ENCODE assay signal across 8 cellular contexts in the genomic region with DNA sequence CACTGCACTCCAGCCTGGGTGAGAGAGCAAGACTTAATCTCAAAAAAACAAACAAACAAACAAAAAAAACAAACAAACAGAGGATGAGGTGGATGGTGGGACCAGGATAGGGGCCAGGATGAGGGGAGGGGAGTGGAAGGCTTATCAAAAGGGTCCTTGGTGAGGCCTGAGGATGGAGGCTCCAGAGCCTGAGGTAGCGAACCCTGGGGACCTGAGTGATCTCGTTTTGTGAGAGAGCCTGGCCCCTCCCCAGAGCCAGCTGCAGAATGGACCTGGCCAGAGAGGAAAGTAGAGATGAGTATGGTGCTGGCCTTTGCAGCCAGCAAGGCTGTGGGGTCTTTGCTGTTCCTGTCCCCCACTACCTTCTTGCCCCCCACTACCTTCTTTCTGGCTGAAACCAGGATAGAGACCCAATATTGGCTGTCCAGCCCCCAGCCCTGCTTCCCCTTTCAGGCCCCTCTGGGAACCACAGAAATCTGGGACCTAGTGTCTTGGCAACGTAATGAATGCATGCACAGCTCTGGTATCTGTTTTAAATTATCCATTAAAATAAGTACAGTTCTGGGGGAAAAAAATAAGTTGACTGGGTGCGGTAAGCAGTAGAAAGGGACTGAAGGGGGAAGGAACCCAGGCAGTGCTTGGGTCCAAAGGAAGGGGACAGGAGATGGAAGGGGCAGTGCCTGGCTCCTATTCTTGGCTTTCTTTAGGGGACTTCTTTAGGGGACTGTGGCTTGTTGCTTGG. TPM values are rescaled to one million over a fixed set of nuclear protein-coding genes. Genes with fewer than 3 reads are reported as not detected.
A peak's percentile ranks its signal among the peaks of the same experiment; 100 is the strongest.
DNase-seq lines count a peak whose midpoint lies in the region; ATAC-seq, FAIRE-seq and TF ChIP-seq lines count a peak whose summit lies in the region.

No MANE protein-coding gene starts in this region.

- CTCF ChIA-PET in HCT116 (lab: Charles Lee) = interaction anchor here (0.6 to 5.5 kb wide), 11 partner anchors 10 to 176 kb away, joined by 3 to 22 read pairs (median 5); no protein-coding TSS in a partner anchor

- H3K36me3 ChIP-seq in HCT116 (ENCODE audit: control insufficient read depth in 1 of 2, insufficient read depth in 2 of 2, low read length in 2 of 2) (peaks cover 0 to 6% of the 10 kb centered on the region in 2 experiments; a peak in 1 of 4 replicates), iPS-20b (ENCODE audit: insufficient read depth, low read depth, low read length) (no peaks in the 10 kb centered on the region)

- TF ChIP-seq CTCF in HCT116 (IDR thresholded peaks at IDR 0.05 in 2 of 3, conservative IDR thresholded peaks at IDR 0.05 in 1 of 3; ENCODE audit: borderline replicate concordance in 1 of 3, insufficient read depth in 1 of 3, low read depth in 2 of 3, low read length in 2 of 3) = no peak

- H3K79me2 ChIP-seq in HCT116 (ENCODE audit: insufficient read depth, low read length) = peaks cover 39% of the 10 kb centered on the region

- DNase-seq in HCT116 (ENCODE audit: low read depth, low spot score) (no peak), cerebellar nuclear complex (lab: John Stamatoyannopoulos, UW) (no peak), GM19239 (ENCODE audit: insufficient read length, low spot score) (no peak)
- DNase-seq in activated naive CD8-positive, alpha-beta T cell treated with anti-CD3 and anti-CD28 coated beads for 36 hours = no peak
- DNase-seq in stimulated activated effector memory CD8-positive, alpha-beta T cell treated with anti-CD3 and anti-CD28 coated beads, Interleukin-12 subunit alpha, Interleukin-12 subunit beta, amount 100 ng/mL, for 72 hours (ENCODE audit: low spot score in 2 of 2) = no peak

- peak overlapping the region; percentile 76 for H3K27ac ChIP-seq in HCT116 (ENCODE audit: low read depth, low read length)
- no peak overlapping the region for H3K27ac ChIP-seq in iPS-20b (ENCODE audit: low read length)

- TF ChIP-seq POLR2A in HCT116 (IDR thresholded peaks at IDR 0.05; ENCODE audit: borderline replicate concordance, extremely low read depth, insufficient read depth, insufficient read length) = no peak
- TF ChIP-seq POLR2A in GM18505 (IDR thresholded peaks at IDR 0.05; ENCODE audit: borderline replicate concordance, extremely low read depth, insufficient read depth, insufficient read length) = no peak

- H3K4me3 ChIP-seq in HCT116 (replicated peaks in 1 of 2; ENCODE audit: low read depth in 1 of 2, low read length in 2 of 2) (peak overlapping the region; percentile 96 to 99; a peak in 3 of 4 replicates), iPS-20b (ENCODE audit: low read length) (peak overlapping the region; percentile 92; the same call in 1 of the 2 replicates)

- H3K27me3 Mint-ChIP-seq in activated naive CD8-positive, alpha-beta T cell treated with anti-CD3 and anti-CD28 coated beads for 36 hours = peaks cover 30% of the 10 kb centered on the region

- H3K9me3 ChIP-seq in HCT116 (ENCODE audit: control insufficient read depth in 1 of 2, insufficient read depth in 1 of 2, low read depth in 1 of 2, low read length in 2 of 2) (no peaks in the 10 kb centered on the region), iPS-20b (ENCODE audit: insufficient read depth, low read depth, low read length) (no peaks in the 10 kb centered on the region)

- BruUV-seq in HCT116 (replicated peaks; lab: Mats Ljungman, UMichigan) = no TSS peak

- TF ChIP-seq RAD21 in HCT116 (IDR thresholded peaks at IDR 0.05; ENCODE audit: low read depth) = no peak

- no peak for FAIRE-seq in GM19239 (lab: Jason Lieb, UNC)

- H3K4me3 Mint-ChIP-seq in activated naive CD8-positive, alpha-beta T cell treated with anti-CD3 and anti-CD28 coated beads for 36 hours = no peak overlapping the region
- H3K4me3 Mint-ChIP-seq in stimulated activated effector memory CD8-positive, alpha-beta T cell treated with anti-CD3 and anti-CD28 coated beads, Interleukin-12 subunit alpha, Interleukin-12 subunit beta, amount 100 ng/mL, for 72 hours = peak overlapping the region; percentile 91

- no peaks in the 10 kb centered on the region for H3K9me3 Mint-ChIP-seq in activated naive CD8-positive, alpha-beta T cell treated with anti-CD3 and anti-CD28 coated beads for 36 hours
- H3K9me3 Mint-ChIP-seq in stimulated activated effector memory CD8-positive, alpha-beta T cell treated with anti-CD3 and anti-CD28 coated beads, Interleukin-12 subunit alpha, Interleukin-12 subunit beta, amount 100 ng/mL, for 72 hours = no peaks in the 10 kb centered on the region

- peaks cover 4% of the 10 kb centered on the region for H3K36me3 Mint-ChIP-seq in activated naive CD8-positive, alpha-beta T cell treated with anti-CD3 and anti-CD28 coated beads for 36 hours
- H3K36me3 Mint-ChIP-seq in stimulated activated effector memory CD8-positive, alpha-beta T cell treated with anti-CD3 and anti-CD28 coated beads, Interleukin-12 subunit alpha, Interleukin-12 subunit beta, amount 100 ng/mL, for 72 hours = peaks cover 52% of the 10 kb centered on the region

- H3K9me2 ChIP-seq in HCT116 (ENCODE audit: insufficient read depth) = no peaks in the 10 kb centered on the region

- POLR2A ChIA-PET in HCT116 (lab: Charles Lee) = interaction anchor here (1.0 to 5.3 kb wide), 8 partner anchors 10 to 26 kb away, joined by 3 to 50 read pairs (median 6); no protein-coding TSS in a partner anchor

- H3K27me3 ChIP-seq in HCT116 (ENCODE audit: insufficient read depth, low read length) = no peaks in the 10 kb centered on the region
- H3K27me3 ChIP-seq in iPS-20b (ENCODE audit: insufficient read depth, low read length) = peaks cover 13% of the 10 kb centered on the region

- no peak overlapping the region for H2AFZ ChIP-seq in HCT116 (ENCODE audit: low read depth, low read length, poor library complexity, severe bottlenecking)

- H3K4me1 ChIP-seq in HCT116 (ENCODE audit: control insufficient read depth in 1 of 2, insufficient read depth in 2 of 2, low read length in 2 of 2) (peaks cover 56 to 77% of the 10 kb centered on the region in 2 experiments), iPS-20b (ENCODE audit: insufficient read depth, low read length) (peaks cover 11% of the 10 kb centered on the region)

- intact Hi-C loops in HCT116 (cut with micrococcal nuclease) = no loop called here

- peak overlapping the region; percentile 54 for H3K27ac Mint-ChIP-seq in activated naive CD8-positive, alpha-beta T cell treated with anti-CD3 and anti-CD28 coated beads for 36 hours
- H3K27ac Mint-ChIP-seq in stimulated activated effector memory CD8-positive, alpha-beta T cell treated with anti-CD3 and anti-CD28 coated beads, Interleukin-12 subunit alpha, Interleukin-12 subunit beta, amount 100 ng/mL, for 72 hours = peak overlapping the region; percentile 94

- peaks cover 37% of the 10 kb centered on the region for H3K4me1 Mint-ChIP-seq in activated naive CD8-positive, alpha-beta T cell treated with anti-CD3 and anti-CD28 coated beads for 36 hours
- H3K4me1 Mint-ChIP-seq in stimulated activated effector memory CD8-positive, alpha-beta T cell treated with anti-CD3 and anti-CD28 coated beads, Interleukin-12 subunit alpha, Interleukin-12 subunit beta, amount 100 ng/mL, for 72 hours = peaks cover 56% of the 10 kb centered on the region

- H3K9ac ChIP-seq in HCT116 (ENCODE audit: low read length) = peak overlapping the region; percentile 98
- peak overlapping the region; percentile 29; the same call in 1 of the 2 replicates for H3K9ac ChIP-seq in iPS-20b (ENCODE audit: low read depth, low read length)

- H4K20me1 ChIP-seq in HCT116 (ENCODE audit: insufficient read depth) = no peaks in the 10 kb centered on the region; the same call in 1 of the 2 replicates

- RAD21 ChIA-PET in HCT116 (lab: Charles Lee; ENCODE audit: low non-redundant PET in 1 of 2, low total read pairs in 2 of 2, uncharacterized antibody in 2 of 2, unreplicated experiment in 2 of 2) = interaction anchor here in 1 of 2 experiments (1.0 kb wide), 1 partner anchor 17 kb away, joined by 3 read pairs; no protein-coding TSS in a partner anchor

- peak; percentile 3 for ATAC-seq in HCT116
- no peak for ATAC-seq in stimulated activated effector memory CD8-positive, alpha-beta T cell treated with anti-CD3 and anti-CD28 coated beads, Interleukin-12 subunit alpha, Interleukin-12 subunit beta, amount 100 ng/mL, for 72 hours
- no peak for ATAC-seq in GM18505 (IDR thresholded peaks at IDR 0.05; ENCODE audit: unreplicated experiment)
- ATAC-seq in HG03039 (IDR thresholded peaks at IDR 0.05; ENCODE audit: unreplicated experiment) = no peak

- peak overlapping the region; percentile 90 for H3K4me2 ChIP-seq in HCT116 (ENCODE audit: low read length)

TF ChIP-seq in HCT116, 20 proteins besides CTCF, POLR2A, EP300 and RAD21 (continues in another document):
- TF ChIP-seq YY1 (IDR thresholded peaks at IDR 0.05; ENCODE audit: extremely low read depth, insufficient replicate concordance, low read depth, low read length) (no peak), EZH2phosphoT487 (IDR thresholded peaks at IDR 0.05; ENCODE audit: borderline replicate concordance) (no peak)

RNA-seq across cellular contexts. Expression of a gene that starts 1.1 kb away (rescaled TPM):
- total RNA-seq in HCT116 (2021; ENCODE audit: unreplicated experiment) = 528 TPM
- polyA plus RNA-seq in HCT116 (2012) = 440 and 523 TPM in 2 replicates
- total RNA-seq in activated naive CD8-positive, alpha-beta T cell treated with anti-CD3 and anti-CD28 coated beads for 36 hours = 10 to 100 TPM; 32.3 to 37.8 TPM

RNA-seq across cellular contexts. Expression of a gene that starts 31.2 kb away (rescaled TPM):
- 6.1 TPM for total RNA-seq in HCT116 (2021; ENCODE audit: unreplicated experiment)
- polyA plus RNA-seq in HCT116 (2012) = 4.9 and 5.5 TPM in 2 replicates
- total RNA-seq in activated naive CD8-positive, alpha-beta T cell treated with anti-CD3 and anti-CD28 coated beads for 36 hours = under 1 TPM; 0.34 to 0.35 TPM

RNA-seq across cellular contexts. Expression of a gene that starts 40.0 kb away (rescaled TPM):
- total RNA-seq in HCT116 (2021; ENCODE audit: unreplicated experiment) = 0.39 TPM
- polyA plus RNA-seq in HCT116 (2012) = 0.30 and 0.37 TPM in 2 replicates
- total RNA-seq in activated naive CD8-positive, alpha-beta T cell treated with anti-CD3 and anti-CD28 coated beads for 36 hours = 10 to 100 TPM; 13.2 to 16.1 TPM

RNA-seq across cellular contexts. Expression of a gene that starts 52.5 kb away (rescaled TPM):
- total RNA-seq in HCT116 (2021; ENCODE audit: unreplicated experiment) = 142 TPM
- 210 and 227 TPM in 2 replicates for polyA plus RNA-seq in HCT116 (2012)
- total RNA-seq in activated naive CD8-positive, alpha-beta T cell treated with anti-CD3 and anti-CD28 coated beads for 36 hours = under 1 TPM; 0.64 to 0.99 TPM

RNA-seq across cellular contexts. Expression of a gene that starts 58.9 kb away (rescaled TPM):
- 60.2 TPM for total RNA-seq in HCT116 (2021; ENCODE audit: unreplicated experiment)
- polyA plus RNA-seq in HCT116 (2012) = 83.5 and 97.1 TPM in 2 replicates
- total RNA-seq in activated naive CD8-positive, alpha-beta T cell treated with anti-CD3 and anti-CD28 coated beads for 36 hours = 10 to 100 TPM; 45.9 to 49.1 TPM

Comparison
In these comparisons a context has a peak if more than half of its experiments do, and no peak if none do; other contexts are left out.
1. RNA of a gene that starts 1.1 kb away (total RNA-seq): 528 TPM in HCT116 (single experiment); 32.3 to 37.8 TPM in activated naive CD8-positive, alpha-beta T cell treated with anti-CD3 and anti-CD28 coated beads for 36 hours; every median in the first group is over 10 times any median in the second.
2. RNA of a gene that starts 40.0 kb away (total RNA-seq): 13.2 to 16.1 TPM in activated naive CD8-positive, alpha-beta T cell treated with anti-CD3 and anti-CD28 coated beads for 36 hours; 0.39 TPM in HCT116 (single experiment); every median in the first group is over 10 times any median in the second.